In genomic region chr6:4818272-4818938, GRCh38 we compare ENCODE assay signal across 35 cellular contexts.
"Had no signal": no experiment of that assay in that cellular context is flagged by ENCODE, and none has a peak within 500 bp of the region (broad histone marks: within the 10 kb centered on the region; RNA-seq: fewer than 3 reads in every experiment).

No MANE protein-coding gene starts in this region.

- H3K27me3 ChIP-seq: adrenal gland, body of pancreas, breast epithelium, Peyer's patch had no signal

- H3K4me3 ChIP-seq: adrenal gland, body of pancreas, breast epithelium, Peyer's patch had no signal

- H3K9me3 ChIP-seq: adrenal gland, body of pancreas, breast epithelium, Peyer's patch had no signal

- H3K27me3 Mint-ChIP-seq: activated B cell treated with CpG ODN at 0.5 μM for 24 hours; activated CD4-positive, alpha-beta memory T cell treated with anti-CD3 and anti-CD28 coated beads for 36 hours had no signal

- H3K4me3 Mint-ChIP-seq: activated B cell treated with CpG ODN at 0.5 μM for 24 hours; activated CD4-positive, alpha-beta memory T cell treated with anti-CD3 and anti-CD28 coated beads for 36 hours; activated naive CD4-positive, alpha-beta T cell treated with anti-CD3 and anti-CD28 coated beads for 36 hours; activated T-cell treated with anti-CD3 and anti-CD28 coated beads, Interleukin-2, amount 50 U/mL, for 4 hours; activated T-helper 1 cell treated with anti-CD3 and anti-CD28 coated beads, Interleukin-12 subunit alpha, Interleukin-12 subunit beta, Interleukin-2, Interleukin-4 antibody, amounts not matched to agents 30 ng/mL and 10 ng/mL and 1 ng/mL, durations not matched to agents 14 hours and 24 hours and 36 hours had no signal

- H3K27ac ChIP-seq: adrenal gland, body of pancreas, breast epithelium, Peyer's patch, VCaP had no signal

- H3K36me3 ChIP-seq: adrenal gland, breast epithelium, Peyer's patch had no signal

- H3K27ac Mint-ChIP-seq: activated B cell treated with CpG ODN at 0.5 μM for 24 hours; activated CD4-positive, alpha-beta memory T cell treated with anti-CD3 and anti-CD28 coated beads for 36 hours; activated naive CD4-positive, alpha-beta T cell treated with anti-CD3 and anti-CD28 coated beads for 36 hours; activated naive CD4-positive, alpha-beta T cell treated with anti-CD3 and anti-CD28 coated beads, Interleukin-2, amount 50 U/mL, for 72 hours; activated T-helper 1 cell treated with anti-CD3 and anti-CD28 coated beads, Interleukin-12 subunit alpha, Interleukin-12 subunit beta, Interleukin-2, Interleukin-4 antibody, amounts not matched to agents 30 ng/mL and 10 ng/mL and 1 ng/mL, durations not matched to agents 14 hours and 24 hours and 36 hours had no signal

- H3K9me3 Mint-ChIP-seq: activated B cell treated with CpG ODN at 0.5 μM for 24 hours; activated CD4-positive, alpha-beta memory T cell treated with anti-CD3 and anti-CD28 coated beads for 36 hours; activated T-cell treated with anti-CD3 and anti-CD28 coated beads, Interleukin-2, amount 50 U/mL, for 4 hours; activated T-helper 1 cell treated with anti-CD3 and anti-CD28 coated beads, Interleukin-12 subunit alpha, Interleukin-12 subunit beta, Interleukin-2, Interleukin-4 antibody, amounts not matched to agents 30 ng/mL and 10 ng/mL and 1 ng/mL, durations not matched to agents 14 hours and 24 hours and 36 hours had no signal

- H3K4me1 ChIP-seq: body of pancreas had no signal

- ATAC-seq: activated naive CD4-positive, alpha-beta T cell treated with anti-CD3 and anti-CD28 coated beads, Interleukin-2, amount 50 U/mL, for 72 hours; activated T-cell treated with anti-CD3 and anti-CD28 coated beads, Interleukin-2, amount 50 U/mL, for 4 hours; body of pancreas; PC-3 had no signal

- DNase-seq: activated B cell treated with CpG ODN at 0.5 μM for 24 hours; activated CD4-positive, alpha-beta memory T cell treated with anti-CD3 and anti-CD28 coated beads for 36 hours; activated CD4-positive, alpha-beta T cell treated with anti-CD3 and anti-CD28 coated beads for 4 hours; activated CD4-positive, alpha-beta T cell treated with anti-CD3 and anti-CD28 coated beads, Interleukin-2, amount 50 U/mL, for 1 hour; activated CD4-positive, CD25-positive, alpha-beta regulatory T cell treated with anti-CD3 and anti-CD28 coated beads, Interleukin-2, amount 50 U/mL, for 72 hours; activated CD8-positive, alpha-beta memory T cell treated with anti-CD3 and anti-CD28 coated beads, Interleukin-2, amount 50 U/mL, for 4 hours; activated gamma-delta T cell treated with Interleukin-2 at 50 U/mL for 16 hours; activated naive CD4-positive, alpha-beta T cell treated with anti-CD3 and anti-CD28 coated beads for 36 hours; activated T-cell treated with anti-CD3 and anti-CD28 coated beads for 4 hours; activated T-cell treated with anti-CD3 and anti-CD28 coated beads, Interleukin-2, amount 50 U/mL, for 4 hours; adrenal gland; body of pancreas; cerebellar nuclear complex; Karpas-422; KBM-7; NCI-H1105 treated with DMSO at 0.1 percent for 48 hours; NCI-H1436; NCI-H187; NCI-H2029 treated with DMSO at 0.1 percent for 48 hours; NCI-H510A; NCI-H526; NCI-H748 treated with DMSO at 0.1 percent for 48 hours; NK-92 treated with Interleukin-12 subunit alpha and Interleukin-12 subunit beta, amount 100 ng/mL, for 24 hours; Peyer's patch; RPMI8226; SHP77 treated with DMSO at 0.1 percent for 48 hours; SW 1271; T-helper 1 cell; T-helper 2 cell; T-helper 9 cell had no signal
